Comparison of ENCODE assay signal across 7 cellular contexts in the genomic region with DNA sequence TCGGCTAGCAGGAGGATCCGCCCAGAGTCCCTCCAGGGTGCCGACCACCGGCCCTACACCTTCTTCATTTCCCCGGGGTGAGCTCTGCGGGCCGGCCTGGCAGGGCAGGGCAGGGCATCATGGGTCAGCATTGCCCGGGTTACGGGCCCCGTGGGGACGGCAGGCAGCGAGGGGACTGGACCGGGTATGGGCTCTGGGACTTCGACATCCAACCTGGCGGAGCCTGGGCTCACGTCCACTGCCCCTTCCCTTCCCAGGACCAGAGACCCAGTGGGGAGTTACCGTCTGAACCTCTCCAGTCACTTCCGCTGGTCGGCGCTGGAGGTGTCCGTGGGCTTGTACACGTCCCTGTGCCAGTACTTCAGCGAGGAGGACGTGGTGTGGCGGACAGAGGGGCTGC. TPM values are rescaled to one million over a fixed set of nuclear protein-coding genes. Genes with fewer than 3 reads are reported as not detected.
DNase-seq lines count a peak whose midpoint lies in the region; ATAC-seq and TF ChIP-seq lines count a peak whose summit lies in the region.
"Not testable (repeated sequence)": the region's sequence is repeated elsewhere in the genome, so short reads cannot be mapped to it uniquely, and the experiment has no call there.

No MANE protein-coding gene starts in this region.

- not testable (repeated sequence) for TF ChIP-seq CTCF in IMR-90 (conservative IDR thresholded peaks at IDR 0.05; ENCODE audit: low read depth, low read length); chondrocyte (IDR thresholded peaks at IDR 0.05); lower lobe of right lung (IDR thresholded peaks at IDR 0.05); osteocyte (IDR thresholded peaks at IDR 0.05); sigmoid colon (IDR thresholded peaks at IDR 0.05)

- not testable (repeated sequence) for H3K4me2 ChIP-seq in IMR-90 (ENCODE audit: low read depth, low read length)

- H3K79me1 ChIP-seq in IMR-90 (ENCODE audit: low read depth in 1 of 2, low read length in 2 of 2): not testable (repeated sequence)

- H4K8ac ChIP-seq in IMR-90 (ENCODE audit: low read depth in 2 of 2, low read length in 2 of 2): not testable (repeated sequence)

- dilution Hi-C loops in IMR-90 (cut with HindIII; ENCODE audit: low sequenced_read_pairs, unreplicated experiment): not testable (repeated sequence)

- H2AFZ ChIP-seq in IMR-90 (replicated peaks; ENCODE audit: low read length, poor library complexity): not testable (repeated sequence)

- not testable (repeated sequence) for H3K4me1 Mint-ChIP-seq in chondrocyte (ENCODE audit: low read depth); osteocyte (ENCODE audit: unreplicated experiment)

- not testable (repeated sequence) for H2BK15ac ChIP-seq in IMR-90 (ENCODE audit: low read depth, low read length)

- in situ Hi-C loops in IMR-90 (cut with MboI; ENCODE audit: low sequenced_read_pairs): not testable (repeated sequence)

- intact Hi-C loops in IMR-90 (cut with micrococcal nuclease); Right ventricle myocardium superior (cut with DNase I); left ventricle myocardium superior (cut with micrococcal nuclease); lower lobe of right lung (cut with DNase I); sigmoid colon (cut with DNase I): not testable (repeated sequence)

- not testable (repeated sequence) for H3K14ac ChIP-seq in IMR-90 (replicated peaks; ENCODE audit: low read depth, low read length)

- H2AK9ac ChIP-seq in IMR-90 (replicated peaks; ENCODE audit: low read depth, low read length, poor library complexity): not testable (repeated sequence)

- not testable (repeated sequence) for H3K27ac ChIP-seq in IMR-90 (ENCODE audit: insufficient read depth, low read length); lower lobe of right lung; sigmoid colon

- H3K27me3 ChIP-seq in IMR-90 (ENCODE audit: control insufficient read depth, insufficient read depth, low read length); lower lobe of right lung (ENCODE audit: low read depth); sigmoid colon: not testable (repeated sequence)

- not testable (repeated sequence) for H3K4me3 Mint-ChIP-seq in chondrocyte (ENCODE audit: unreplicated experiment); osteocyte (ENCODE audit: unreplicated experiment)

- not testable (repeated sequence) for H3K4me1 ChIP-seq in IMR-90 (ENCODE audit: control insufficient read depth, insufficient read depth, low read length); lower lobe of right lung; sigmoid colon

- not testable (repeated sequence) for H3K9me3 ChIP-seq in IMR-90 (ENCODE audit: control insufficient read depth, insufficient read depth, low read length); lower lobe of right lung; sigmoid colon

- not testable (repeated sequence) for H3K9me3 Mint-ChIP-seq in chondrocyte (ENCODE audit: low read depth); osteocyte (ENCODE audit: unreplicated experiment)

- not testable (repeated sequence) for ATAC-seq in IMR-90 (ENCODE audit: low read depth); Right ventricle myocardium superior (ENCODE audit: poor library complexity); left ventricle myocardium superior; lower lobe of right lung

- not testable (repeated sequence) for H3K4me3 ChIP-seq in IMR-90 (ENCODE audit: insufficient read depth, low read depth, low read length); lower lobe of right lung; sigmoid colon

- H4K20me1 ChIP-seq in IMR-90 (ENCODE audit: insufficient read depth, low read length): not testable (repeated sequence)

- H3K36me3 Mint-ChIP-seq in chondrocyte (ENCODE audit: low read depth); osteocyte (ENCODE audit: unreplicated experiment): not testable (repeated sequence)

- not testable (repeated sequence) for TF ChIP-seq RAD21 in IMR-90 (IDR thresholded peaks at IDR 0.05; ENCODE audit: low read length)

- not testable (repeated sequence) for H3K36me3 ChIP-seq in IMR-90 (ENCODE audit: control insufficient read depth, insufficient read depth, low read length); lower lobe of right lung; sigmoid colon

- POLR2A ChIA-PET in IMR-90 (lab: Charles Lee; ENCODE audit: unreplicated experiment): not testable (repeated sequence)

- not testable (repeated sequence) for H3K9ac ChIP-seq in IMR-90 (ENCODE audit: low read depth, low read length)

- BruUV-seq in IMR-90 (replicated peaks; lab: Mats Ljungman, UMichigan): TSS peak; percentile 61

- not testable (repeated sequence) for H2BK120ac ChIP-seq in IMR-90 (ENCODE audit: low read depth, low read length)

- not testable (repeated sequence) for H3K27me3 Mint-ChIP-seq in chondrocyte (ENCODE audit: low read depth); osteocyte (ENCODE audit: unreplicated experiment)

- not testable (repeated sequence) for H3K4ac ChIP-seq in IMR-90 (ENCODE audit: low read depth, low read length)

- no CpG with 5 or more reads among the region's 25 CpGs for WGBS in IMR-90 (ENCODE audit: extremely low coverage in 2 of 2, insufficient read length in 1 of 2), 2 experiments
- 95 to 98% methylated on average over 10 to 15 of the region's 25 CpGs for WGBS in sigmoid colon, 2 donors

- not testable (repeated sequence) for DNase-seq in IMR-90
- DNase-seq in chondrocyte (ENCODE audit: low spot score): peak; percentile 60
- DNase-seq in Right ventricle myocardium superior: peak; percentile 33
- peak; percentile 3 for DNase-seq in left ventricle myocardium superior
- DNase-seq in lower lobe of right lung: peak; percentile 20
- peak; percentile 70 for DNase-seq in osteocyte (ENCODE audit: extremely low spot score, unreplicated experiment)
- peak; percentile 24 for DNase-seq in sigmoid colon

- TF ChIP-seq POLR2A in IMR-90 (IDR thresholded peaks at IDR 0.05; ENCODE audit: low read depth, low read length); sigmoid colon (IDR thresholded peaks at IDR 0.05): not testable (repeated sequence)

- H2BK5ac ChIP-seq in IMR-90 (ENCODE audit: low read depth, low read length, poor library complexity, severe bottlenecking): not testable (repeated sequence)

- not testable (repeated sequence) for H2BK20ac ChIP-seq in IMR-90 (ENCODE audit: low read depth, low read length)

- not testable (repeated sequence) for TF ChIP-seq EP300 in sigmoid colon (IDR thresholded peaks at IDR 0.05)

- H3K27ac Mint-ChIP-seq in chondrocyte (ENCODE audit: unreplicated experiment); osteocyte (ENCODE audit: unreplicated experiment): not testable (repeated sequence)

- H4K5ac ChIP-seq in IMR-90 (ENCODE audit: low read depth, low read length): not testable (repeated sequence)

- CTCF ChIA-PET in IMR-90 (lab: Yijun Ruan, JAX): not testable (repeated sequence)

- not testable (repeated sequence) for H2AK5ac ChIP-seq in IMR-90 (ENCODE audit: low read depth, low read length)

- H3K56ac ChIP-seq in IMR-90 (ENCODE audit: extremely low read depth, insufficient read depth, low read length): not testable (repeated sequence)

- H3K9me1 ChIP-seq in IMR-90 (ENCODE audit: insufficient read depth, low read length): not testable (repeated sequence)

- not testable (repeated sequence) for H3K18ac ChIP-seq in IMR-90 (ENCODE audit: low read depth, low read length)

- H4K91ac ChIP-seq in IMR-90 (ENCODE audit: insufficient read depth, low read depth, low read length): not testable (repeated sequence)

- H3K23ac ChIP-seq in IMR-90 (ENCODE audit: low read depth, low read length): not testable (repeated sequence)

RNA-seq across cellular contexts. Expression of gene NPIPA1, which starts 7.0 kb away (rescaled TPM):
- total RNA-seq in IMR-90 (2012; rRNA removed) (8.1 and 10.3 TPM in 2 replicates), chondrocyte (119 to 145 TPM (median 143 TPM) in 3 replicates), Right ventricle myocardium superior (38.1 TPM), left ventricle myocardium superior (46.3 TPM), lower lobe of right lung (90.9 TPM), osteocyte (148 and 176 TPM in 2 replicates), sigmoid colon (100 to 1,000 TPM in 1 of 4 donors, 10 to 100 TPM in 3; 36.0 to 152 (median 62.9) TPM)
- polyA plus RNA-seq in IMR-90 (2012; rRNA removed) (74.5 and 85.8 TPM in 2 replicates), sigmoid colon (10 to 100 TPM in 2 of 3 donors, 1 to 10 TPM in 1; 8.1 to 51.4 (median 17.4) TPM)
- polyA plus RNA-seq in IMR-90 (2012; cell fraction: cytosol; rRNA removed): 19.5 and 34.3 TPM in 2 replicates
- 380 and 593 TPM in 2 replicates for polyA plus RNA-seq in IMR-90 (2012; cell fraction: nucleus; rRNA removed; ENCODE audit: low replicate concordance)

RNA-seq across cellular contexts. Expression of gene PDXDC1, which starts 44.6 kb away (rescaled TPM):
- total RNA-seq in IMR-90 (2012; rRNA removed): 107 and 117 TPM in 2 replicates
- 55.2 and 68.7 TPM in 2 replicates for polyA plus RNA-seq in IMR-90 (2012; rRNA removed)
- polyA plus RNA-seq in IMR-90 (2012; cell fraction: cytosol; rRNA removed): 28.4 and 31.5 TPM in 2 replicates
- 64.2 and 200 TPM in 2 replicates for polyA plus RNA-seq in IMR-90 (2012; cell fraction: nucleus; rRNA removed; ENCODE audit: low replicate concordance)
- total RNA-seq in chondrocyte: 120 to 156 TPM (median 125 TPM) in 3 replicates
- 72.6 TPM for total RNA-seq in Right ventricle myocardium superior
- total RNA-seq in left ventricle myocardium superior: 82.0 TPM
- total RNA-seq in lower lobe of right lung: 103 TPM
- total RNA-seq in osteocyte: 107 and 109 TPM in 2 replicates
- total RNA-seq in sigmoid colon: 10 to 100 TPM; 46.4 to 57.3 (median 52.2) TPM
- polyA plus RNA-seq in sigmoid colon: 100 to 1,000 TPM in 1 of 3 donors, 10 to 100 TPM in 2; 94.3 to 112 (median 99.6) TPM
